1 cellular context compared by ENCODE assay signal in genomic region chr10:100998991-100999741, GRCh38.
A peak's percentile ranks its signal among the peaks of the same experiment; 100 is the strongest.
TF ChIP-seq lines count a peak whose summit lies in the region.

No MANE protein-coding gene starts in this region.

TF ChIP-seq in HepG2, 621 proteins besides CTCF, POLR2A, EP300 and RAD21 (continued from another document and continues in another):
- TF ChIP-seq GRHL1 (CRISPR knock-in tag; conservative IDR thresholded peaks at IDR 0.05) (no peak), DRAP1 (CRISPR knock-in tag; IDR thresholded peaks at IDR 0.05) (0 out of 2 replicates have a peak, but pooled peaks have one; percentile 7), THAP11 (CRISPR knock-in tag; IDR thresholded peaks at IDR 0.05) (0 out of 2 replicates have a peak, but pooled peaks have one; percentile 31), ZNF326 (CRISPR knock-in tag; IDR thresholded peaks at IDR 0.05; ENCODE audit: borderline replicate concordance) (no peak), ZNF512B (CRISPR knock-in tag; IDR thresholded peaks at IDR 0.05; ENCODE audit: borderline replicate concordance) (no peak), ZNF720 (CRISPR knock-in tag; IDR thresholded peaks at IDR 0.05) (0 out of 2 replicates have a peak, but pooled peaks have one; percentile 3), ZNF337 (CRISPR knock-in tag; IDR thresholded peaks at IDR 0.05; ENCODE audit: borderline replicate concordance, low read depth) (no peak), ARID2 (CRISPR knock-in tag; IDR thresholded peaks at IDR 0.05; ENCODE audit: borderline replicate concordance) (no peak), CREB1 (IDR thresholded peaks at IDR 0.05) (peak; percentile 55; the same call in 1 of the 2 replicates), CREB1 (CRISPR knock-in tag; IDR thresholded peaks at IDR 0.05) (no peak), ZNF138 (CRISPR knock-in tag; IDR thresholded peaks at IDR 0.05; ENCODE audit: low read depth) (no peak; the same call in 1 of the 2 replicates), CSRNP2 (CRISPR knock-in tag; conservative IDR thresholded peaks at IDR 0.05; ENCODE audit: low read depth) (no peak), HDAC1 (CRISPR knock-in tag; IDR thresholded peaks at IDR 0.05) (peak; percentile 54; the same call in 1 of the 2 replicates), NFKBIZ (CRISPR knock-in tag; IDR thresholded peaks at IDR 0.05) (peak; percentile 70; the same call in 1 of the 2 replicates), ZNF674 (CRISPR knock-in tag; IDR thresholded peaks at IDR 0.05; ENCODE audit: low read depth) (no peak), ZSCAN29 (CRISPR knock-in tag; conservative IDR thresholded peaks at IDR 0.05) (peak; percentile 88), HIC2 (CRISPR knock-in tag; IDR thresholded peaks at IDR 0.05; ENCODE audit: low read depth) (peak; percentile 58), CEBPG (CRISPR knock-in tag; IDR thresholded peaks at IDR 0.05) (no peak), PHF5A (CRISPR knock-in tag; IDR thresholded peaks at IDR 0.05; ENCODE audit: low read depth, unreplicated experiment) (no peak), ZNF430 (CRISPR knock-in tag; IDR thresholded peaks at IDR 0.05) (peak; percentile 77), ZNF335 (CRISPR knock-in tag; IDR thresholded peaks at IDR 0.05) (no peak), KMT2B (CRISPR knock-in tag; IDR thresholded peaks at IDR 0.05) (no peak), ZNF552 (CRISPR knock-in tag; IDR thresholded peaks at IDR 0.05; ENCODE audit: borderline replicate concordance) (peak; percentile 22; the same call in 1 of the 2 replicates), MIER3 (CRISPR knock-in tag; IDR thresholded peaks at IDR 0.05; ENCODE audit: borderline replicate concordance) (0 out of 2 replicates have a peak, but pooled peaks have one; percentile 40), IRF2 (CRISPR knock-in tag; IDR thresholded peaks at IDR 0.05) (no peak), ZNF589 (CRISPR knock-in tag; conservative IDR thresholded peaks at IDR 0.05) (no peak), CBX2 (IDR thresholded peaks at IDR 0.05; ENCODE audit: low read depth, low read length) (no peak), CBX2 (CRISPR knock-in tag; IDR thresholded peaks at IDR 0.05; ENCODE audit: low read depth) (no peak), SOX5 (CRISPR knock-in tag; IDR thresholded peaks at IDR 0.05; ENCODE audit: borderline replicate concordance) (peak; percentile 45; the same call in 1 of the 2 replicates), HDAC2 (CRISPR knock-in tag; IDR thresholded peaks at IDR 0.05) (no peak; the same call in 1 of the 2 replicates), E2F1 (CRISPR knock-in tag; IDR thresholded peaks at IDR 0.05) (0 out of 2 replicates have a peak, but pooled peaks have one; percentile 49), ZNF549 (CRISPR knock-in tag; IDR thresholded peaks at IDR 0.05) (no peak), ZNF3 (CRISPR knock-in tag; IDR thresholded peaks at IDR 0.05) (no peak), AGO1 (IDR thresholded peaks at IDR 0.05; ENCODE audit: low read depth, low read length, poor library complexity, severe bottlenecking) (peak; percentile 94), ZBTB3 (CRISPR knock-in tag; IDR thresholded peaks at IDR 0.05; ENCODE audit: borderline replicate concordance, low read depth) (no peak), ZNF678 (CRISPR knock-in tag; IDR thresholded peaks at IDR 0.05) (peak; percentile 84; the same call in 1 of the 2 replicates), DBP (CRISPR knock-in tag; IDR thresholded peaks at IDR 0.05; ENCODE audit: not compliant biosample characterization) (no peak), RAD51 (IDR thresholded peaks at IDR 0.05; ENCODE audit: borderline replicate concordance) (no peak), ZNF569 (CRISPR knock-in tag; IDR thresholded peaks at IDR 0.05; ENCODE audit: borderline replicate concordance) (no peak), PBX3 (CRISPR knock-in tag; IDR thresholded peaks at IDR 0.05; ENCODE audit: borderline replicate concordance) (0 out of 2 replicates have a peak, but pooled peaks have one; percentile 14), TSC22D2 (CRISPR knock-in tag; IDR thresholded peaks at IDR 0.05; ENCODE audit: borderline replicate concordance) (no peak; the same call in 1 of the 2 replicates), ZNF33A (CRISPR knock-in tag; IDR thresholded peaks at IDR 0.05; ENCODE audit: borderline replicate concordance) (no peak), ZNF646 (CRISPR knock-in tag; IDR thresholded peaks at IDR 0.05) (no peak), ZNF550 (CRISPR knock-in tag; IDR thresholded peaks at IDR 0.05; ENCODE audit: borderline replicate concordance) (no peak)
